In the genomic region with DNA sequence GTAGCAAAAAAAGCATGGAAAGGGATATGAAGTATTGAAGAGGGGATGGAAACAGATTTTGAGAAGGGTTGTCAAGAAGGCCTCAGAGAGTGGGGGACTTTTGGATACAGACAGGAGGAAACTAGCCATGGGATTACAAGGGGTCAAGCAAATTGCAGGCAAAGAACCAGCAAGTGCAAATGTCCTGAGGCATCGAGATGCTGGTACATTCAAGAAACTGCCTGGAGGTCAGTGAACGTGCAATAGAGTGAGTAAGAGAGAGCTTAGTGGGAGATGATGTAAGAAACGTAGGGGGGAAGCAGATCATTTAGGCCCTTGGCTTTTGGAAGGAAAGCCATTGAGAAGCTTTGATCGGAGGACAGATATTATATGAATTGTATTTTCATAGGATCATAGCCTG, we compare ENCODE assay signal across 28 cellular contexts.
A peak's percentile ranks its signal among the peaks of the same experiment; 100 is the strongest.
DNase-seq lines count a peak whose midpoint lies in the region; ATAC-seq, FAIRE-seq and TF ChIP-seq lines count a peak whose summit lies in the region.
"Had no signal": no experiment of that assay in that cellular context is flagged by ENCODE, and none has a peak within 500 bp of the region (broad histone marks: within the 10 kb centered on the region; RNA-seq: fewer than 3 reads in every experiment).

No MANE protein-coding gene starts in this region.

- H3K23ac ChIP-seq in H1 (ENCODE audit: insufficient read length): no peak overlapping the region

- no peak for TF ChIP-seq POLR2A in H1 (IDR thresholded peaks at IDR 0.05; ENCODE audit: control extremely low read depth in 1 of 2, low read depth in 2 of 2, low read length in 2 of 2)

- WGBS in H1 (ENCODE audit: extremely low coverage in 1 of 2, insufficient coverage in 1 of 2, insufficient read length in 1 of 2, insufficient replicate concordance in 2 of 2, low coverage in 1 of 2, low lambda C conversion rate in 2 of 2, missing lambda C conversion rate in 1 of 2), 2 experiments: 78% methylated on average over 4 of the region's 4 CpGs; no CpG with 5 or more reads in 1 of the 2 experiments

- H3K4me3 Mint-ChIP-seq in GM23338 (no peak overlapping the region), WTC11 (no peak overlapping the region)
- H3K4me3 Mint-ChIP-seq: CD14-positive monocyte; CD4-positive, alpha-beta memory T cell; CD4-positive, CD25-positive, alpha-beta regulatory T cell; CD8-positive, alpha-beta memory T cell had no signal

- no peak overlapping the region for H3K14ac ChIP-seq in H1 (ENCODE audit: insufficient read length)

- no peak overlapping the region for H2BK120ac ChIP-seq in H1 (replicated peaks; ENCODE audit: low read depth, low read length)

- DNase-seq in GM23338 (ENCODE audit: low spot score) (no peak), WTC11 (ENCODE audit: low spot score) (no peak), H1 (ENCODE audit: low read depth in 1 of 2, low spot score in 2 of 2) (no peak), NCI-H1092 treated with DMSO at 0.1 percent for 48 hours (lab: John Stamatoyannopoulos, UW) (no peak)
- DNase-seq in effector CD8-positive, alpha-beta T cell (lab: John Stamatoyannopoulos, UW): no peak
- DNase-seq: BE2C; C1 segment of cervical spinal cord; CD4-positive, alpha-beta memory T cell; CD4-positive, CD25-positive, alpha-beta regulatory T cell; CD8-positive, alpha-beta memory T cell; COR-L47; DMS 273 treated with DMSO at 0.1 percent for 48 hours; DMS153; DMS53; DMS79; DND-41; EL; GDM1 had no signal

- no peak overlapping the region for H3K18ac ChIP-seq in H1 (ENCODE audit: extremely low read depth, low read length)

- no peaks in the 10 kb centered on the region for H3K9me3 Mint-ChIP-seq in GM23338
- peaks cover 12% of the 10 kb centered on the region for H3K9me3 Mint-ChIP-seq in WTC11

- H3K9me2 ChIP-seq in GM23338 (ENCODE audit: insufficient read depth): no peaks in the 10 kb centered on the region

- CTCF ChIA-PET in WTC11 (lab: Charles Lee) (interaction anchor here (0.6 to 0.7 kb wide), 2 partner anchors 83 to 326 kb away, joined by 3 read pairs; no protein-coding TSS in a partner anchor), H1 (lab: Charles Lee; ENCODE audit: partially characterized antibody) (no interaction called here)

- H2BK5ac ChIP-seq in H1 (ENCODE audit: low read depth, low read length): no peak overlapping the region

- H3K4me1 ChIP-seq in GM23338 (ENCODE audit: insufficient read depth) (peaks cover 18% of the 10 kb centered on the region), H1 (replicated peaks in 1 of 4; ENCODE audit: control insufficient read depth in 3 of 4, insufficient read depth in 4 of 4, low read length in 3 of 4) (peaks cover 0 to 13% (median 6%) of the 10 kb centered on the region in 4 experiments; a peak in 4 of 7 replicates), parathyroid adenoma (peaks cover 24% of the 10 kb centered on the region)
- H3K4me1 ChIP-seq: A549, BE2C had no signal

- H2BK15ac ChIP-seq in H1 (ENCODE audit: low read length): no peak overlapping the region

- H2AFZ ChIP-seq in GM23338: no peak overlapping the region
- H2AFZ ChIP-seq in H1 (ENCODE audit: low read length): no peak overlapping the region
- H2AFZ ChIP-seq in parathyroid adenoma: no peak overlapping the region

- no peak overlapping the region for H3K4ac ChIP-seq in H1 (replicated peaks; ENCODE audit: insufficient read length, low read depth, low read length)

- H3K36me3 Mint-ChIP-seq in GM23338 (ENCODE audit: low read depth): 0 out of 3 replicates have a peak, but pooled peaks cover 4% of the 10 kb centered on the region
- H3K36me3 Mint-ChIP-seq in WTC11: no peaks in the 10 kb centered on the region
- H3K36me3 Mint-ChIP-seq: CD14-positive monocyte; CD4-positive, alpha-beta memory T cell; CD4-positive, CD25-positive, alpha-beta regulatory T cell; CD8-positive, alpha-beta memory T cell had no signal

- H3K27ac Mint-ChIP-seq in GM23338 (peak overlapping the region; percentile 15; the same call in 1 of the 2 replicates), WTC11 (no peak overlapping the region)
- H3K27ac Mint-ChIP-seq: CD14-positive monocyte; CD4-positive, alpha-beta memory T cell; CD4-positive, CD25-positive, alpha-beta regulatory T cell; CD8-positive, alpha-beta memory T cell had no signal

- no peak overlapping the region for H4K8ac ChIP-seq in H1 (ENCODE audit: extremely low read depth, insufficient read depth, low read length)

- H4K5ac ChIP-seq in H1 (ENCODE audit: insufficient read length, low read depth, low read length): no peak overlapping the region

- H3K36me3 ChIP-seq in GM23338 (ENCODE audit: insufficient read depth): no peaks in the 10 kb centered on the region
- peaks cover 0 to 4% (median 0%) of the 10 kb centered on the region in 4 experiments; a peak in 1 of 8 replicates for H3K36me3 ChIP-seq in H1 (ENCODE audit: control insufficient read depth in 2 of 4, insufficient read depth in 4 of 4, low read length in 3 of 4)
- H3K36me3 ChIP-seq in parathyroid adenoma (ENCODE audit: control insufficient read depth, insufficient read depth, low read length): no peaks in the 10 kb centered on the region
- H3K36me3 ChIP-seq: BE2C, BLaER1 had no signal

- no peak overlapping the region for H2BK20ac ChIP-seq in H1 (ENCODE audit: low read length)

- H3K27ac ChIP-seq in GM23338 (ENCODE audit: low read depth): no peak overlapping the region
- H3K27ac ChIP-seq in H1 (ENCODE audit: low read depth, low read length): no peak overlapping the region
- H3K27ac ChIP-seq in parathyroid adenoma: peak overlapping the region; percentile 6
- H3K27ac ChIP-seq: 22Rv1, A549, BLaER1 had no signal

- no peak for ATAC-seq in GM23338
- ATAC-seq in WTC11: no peak
- no peak for ATAC-seq in activated CD4-positive, CD25-positive, alpha-beta regulatory T cell treated with anti-CD3 and anti-CD28 coated beads, Interleukin-2, amount 50 U/mL, for 24 hours
- no peak for ATAC-seq in HG02763 (IDR thresholded peaks at IDR 0.05; ENCODE audit: unreplicated experiment)
- ATAC-seq: A549, GM12878 had no signal

- TF ChIP-seq CTCF in GM23338 (conservative IDR thresholded peaks at IDR 0.05; ENCODE audit: low read depth in 2 of 2): no peak
- TF ChIP-seq CTCF in WTC11 (IDR thresholded peaks at IDR 0.05): no peak
- no peak for TF ChIP-seq CTCF in H1 (IDR thresholded peaks at IDR 0.05; ENCODE audit: control extremely low read depth in 1 of 3, insufficient read depth in 1 of 3, low read depth in 1 of 3, low read length in 3 of 3)
- no peak for TF ChIP-seq CTCF in parathyroid adenoma (IDR thresholded peaks at IDR 0.05)

- H3K79me1 ChIP-seq in H1 (ENCODE audit: low read depth, low read length): peaks cover 2% of the 10 kb centered on the region; the same call in 1 of the 2 replicates

- peaks cover 21% of the 10 kb centered on the region for H3K4me1 Mint-ChIP-seq in GM23338
- H3K4me1 Mint-ChIP-seq in WTC11: peaks cover 28% of the 10 kb centered on the region
- H3K4me1 Mint-ChIP-seq: CD14-positive monocyte; CD4-positive, alpha-beta memory T cell; CD4-positive, CD25-positive, alpha-beta regulatory T cell; CD8-positive, alpha-beta memory T cell had no signal

- H4K20me1 ChIP-seq in GM23338 (replicated peaks; ENCODE audit: insufficient read depth): peaks cover 4% of the 10 kb centered on the region; the same call in 1 of the 2 replicates
- no peaks in the 10 kb centered on the region for H4K20me1 ChIP-seq in H1 (replicated peaks in 1 of 2; ENCODE audit: control insufficient read depth in 1 of 2, insufficient read depth in 2 of 2, low read length in 2 of 2)
- H4K20me1 ChIP-seq: BLaER1 had no signal

- FAIRE-seq in H1 (lab: Jason Lieb, UNC): no peak
- FAIRE-seq: A549, GM12878, GM12892, GM18507 had no signal

- TF ChIP-seq EP300 in H1 (IDR thresholded peaks at IDR 0.05; ENCODE audit: borderline replicate concordance in 1 of 2, low read depth in 2 of 2, low read length in 2 of 2): no peak

- H4K91ac ChIP-seq in H1 (replicated peaks; ENCODE audit: insufficient read length, low read length): no peak overlapping the region

- no peaks in the 10 kb centered on the region for H3F3A ChIP-seq in GM23338 (replicated peaks; ENCODE audit: low read depth)

- H2BK12ac ChIP-seq in H1 (ENCODE audit: low read depth, low read length): no peak overlapping the region

- H3K79me2 ChIP-seq in GM23338 (replicated peaks; ENCODE audit: insufficient read depth): no peaks in the 10 kb centered on the region
- no peaks in the 10 kb centered on the region for H3K79me2 ChIP-seq in H1 (ENCODE audit: control insufficient read depth in 1 of 2, insufficient read depth in 2 of 2, low read length in 2 of 2)
- H3K79me2 ChIP-seq in parathyroid adenoma: peaks cover 5% of the 10 kb centered on the region

- H2AK5ac ChIP-seq in H1 (ENCODE audit: low read depth, low read length): no peak overlapping the region

- no peaks in the 10 kb centered on the region for H3K27me3 ChIP-seq in GM23338 (ENCODE audit: insufficient read depth)
- no peaks in the 10 kb centered on the region for H3K27me3 ChIP-seq in H1 (replicated peaks in 1 of 4; ENCODE audit: control insufficient read depth in 3 of 4, extremely low read depth in 1 of 4, insufficient read depth in 3 of 4, low read length in 3 of 4)
- no peaks in the 10 kb centered on the region for H3K27me3 ChIP-seq in parathyroid adenoma (ENCODE audit: control insufficient read depth, insufficient read depth, low read length)
- H3K27me3 ChIP-seq: BE2C, BLaER1 had no signal

- H3K9ac ChIP-seq in H1 (replicated peaks in 1 of 4; ENCODE audit: extremely low read depth in 1 of 4, low read depth in 3 of 4, low read length in 3 of 4): no peak overlapping the region
- no peak overlapping the region for H3K9ac ChIP-seq in parathyroid adenoma
- H3K9ac ChIP-seq: BLaER1 had no signal

- H3K23me2 ChIP-seq in H1 (ENCODE audit: low read depth, low read length): no peaks in the 10 kb centered on the region

- peaks cover 2% of the 10 kb centered on the region for H3K27me3 Mint-ChIP-seq in GM23338 (ENCODE audit: insufficient read depth, low read depth, poor library complexity)
- no peaks in the 10 kb centered on the region for H3K27me3 Mint-ChIP-seq in WTC11 (ENCODE audit: low read depth)

- peaks cover 0 to 6% of the 10 kb centered on the region in 2 experiments; a peak in 1 of 4 replicates for H3K9me3 ChIP-seq in H1 (ENCODE audit: insufficient read depth in 2 of 2, low read depth in 1 of 2, low read length in 1 of 2)
- no peaks in the 10 kb centered on the region for H3K9me3 ChIP-seq in parathyroid adenoma (ENCODE audit: control insufficient read depth, low read length)
- H3K9me3 ChIP-seq: A549, BE2C, BLaER1 had no signal

- TF ChIP-seq RAD21 in H1 (IDR thresholded peaks at IDR 0.05 in 1 of 2, conservative IDR thresholded peaks at IDR 0.05 in 1 of 2; ENCODE audit: low read depth in 2 of 2, low read length in 2 of 2): no peak

- no peak overlapping the region for H3K4me2 ChIP-seq in GM23338
- no peak overlapping the region for H3K4me2 ChIP-seq in H1 (ENCODE audit: insufficient read depth in 1 of 2, low read depth in 2 of 2, low read length in 2 of 2)
- H3K4me2 ChIP-seq in parathyroid adenoma (ENCODE audit: low read length): no peak overlapping the region
- H3K4me2 ChIP-seq: A549, BLaER1 had no signal

- no peak overlapping the region for H3K56ac ChIP-seq in H1 (replicated peaks; ENCODE audit: insufficient read length, low read depth, low read length)

- POLR2A ChIA-PET in WTC11 (lab: Charles Lee) (no interaction called here), H1 (lab: Charles Lee; ENCODE audit: partially characterized antibody) (no interaction called here)

- H3K4me3 ChIP-seq in GM23338 (no peak overlapping the region), H1 (ENCODE audit: extremely low read depth in 1 of 4, insufficient read depth in 2 of 4, low read depth in 3 of 4, low read length in 4 of 4) (no peak overlapping the region), parathyroid adenoma (ENCODE audit: low read depth, low read length) (no peak overlapping the region)
- H3K4me3 ChIP-seq: A549, BLaER1, GM12878 had no signal
